In genomic region chr7:115734643-115735042, GRCh38 we compare ENCODE assay signal across 1 cellular context.
TF ChIP-seq lines count a peak whose summit lies in the region.

No MANE protein-coding gene starts in this region.

TF ChIP-seq in GM23338, 12 proteins besides CTCF, POLR2A, EP300 and RAD21 (continued from another document):
- TF ChIP-seq ZNF462 (CRISPR knock-in tag; IDR thresholded peaks at IDR 0.05) (no peak), ZNF331 (CRISPR knock-in tag; IDR thresholded peaks at IDR 0.05; ENCODE audit: low read depth) (no peak), NANOG (IDR thresholded peaks at IDR 0.05; ENCODE audit: borderline replicate concordance) (no peak), EZH2phosphoT487 (IDR thresholded peaks at IDR 0.05; ENCODE audit: unreplicated experiment) (no peak)
